In the genomic region with DNA sequence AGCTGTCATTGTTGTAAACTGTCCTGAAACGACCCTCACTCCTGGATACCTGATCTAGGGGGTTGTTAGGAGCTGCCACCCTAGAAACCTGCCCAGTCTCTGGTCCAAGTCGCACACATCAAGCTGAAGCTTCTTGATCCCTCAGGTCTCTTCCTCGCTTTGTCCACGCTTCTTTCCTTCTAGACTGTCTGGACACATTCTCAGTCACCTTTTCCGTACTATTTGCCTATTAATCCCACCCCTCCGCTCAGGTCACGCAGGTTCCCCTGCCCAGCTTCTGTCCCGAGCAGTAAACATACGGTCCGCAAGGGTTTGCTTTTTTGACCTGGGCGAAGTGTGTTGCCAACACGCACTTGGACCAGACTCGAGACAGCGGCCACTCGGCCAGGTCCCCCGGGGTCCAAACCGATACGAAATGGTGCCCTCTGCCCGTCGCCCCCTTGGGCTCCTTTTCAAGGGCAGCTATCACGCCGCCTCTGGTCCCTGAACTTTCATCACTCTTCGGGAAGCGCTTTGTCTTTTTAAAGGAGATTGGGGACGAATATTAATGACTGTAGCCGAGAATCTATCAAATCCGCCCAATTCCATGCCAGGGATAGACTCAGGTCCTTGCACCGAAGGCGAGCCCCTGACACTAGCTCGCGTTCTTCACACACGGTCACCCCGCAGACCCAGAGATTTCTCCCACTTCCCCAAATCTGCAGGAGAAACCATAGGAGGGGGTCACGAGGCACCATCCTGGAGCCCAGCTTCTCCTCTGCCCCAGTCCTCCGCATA, we compare ENCODE assay signal across 10 cellular contexts. TPM values are rescaled to one million over a fixed set of nuclear protein-coding genes. Genes with fewer than 3 reads are reported as not detected.
A peak's percentile ranks its signal among the peaks of the same experiment; 100 is the strongest.
DNase-seq lines count a peak whose midpoint lies in the region; ATAC-seq and TF ChIP-seq lines count a peak whose summit lies in the region.
"Had no signal": no experiment of that assay in that cellular context is flagged by ENCODE, and none has a peak within 500 bp of the region (broad histone marks: within the 10 kb centered on the region; RNA-seq: fewer than 3 reads in every experiment).

No MANE protein-coding gene starts in this region.

- H3K79me2 ChIP-seq in SK-N-SH (ENCODE audit: insufficient read depth): no peaks in the 10 kb centered on the region
- H3K79me2 ChIP-seq in fibroblast of lung (ENCODE audit: control insufficient read depth, insufficient read depth, low read length): no peaks in the 10 kb centered on the region

- peak overlapping the region in 1 of 2 experiments; percentile 93; a peak in 2 of 4 replicates for H3K27ac ChIP-seq in SK-N-SH (ENCODE audit: low read depth in 2 of 2, low read length in 1 of 2)
- no peak overlapping the region for H3K27ac ChIP-seq in fibroblast of lung (ENCODE audit: insufficient read depth, low read length)
- no peak overlapping the region for H3K27ac ChIP-seq in muscle layer of colon (ENCODE audit: low read depth, low read length)

- POLR2A ChIA-PET in SK-N-SH (lab: Yijun Ruan, JAX): interaction anchor here (0.6 to 1.7 kb wide), 8 partner anchors 16 to 605 kb away, joined by 3 to 4 read pairs (median 3); a partner anchor contains a TSS

- H3K4me1 Mint-ChIP-seq in type B pancreatic cell (ENCODE audit: unreplicated experiment): peaks cover 9% of the 10 kb centered on the region

- TF ChIP-seq CTCF in SK-N-SH (IDR thresholded peaks at IDR 0.05) (no peak), fibroblast of lung (conservative IDR thresholded peaks at IDR 0.05 in 1 of 2, IDR thresholded peaks at IDR 0.05 in 1 of 2; ENCODE audit: low read depth in 1 of 2, low read length in 2 of 2) (no peak), type B pancreatic cell (conservative IDR thresholded peaks at IDR 0.05) (no peak)

- H3F3A ChIP-seq in SK-N-SH (replicated peaks; ENCODE audit: insufficient read depth): no peaks in the 10 kb centered on the region

- H3K36me3 ChIP-seq in SK-N-SH (replicated peaks in 1 of 2; ENCODE audit: control insufficient read depth in 1 of 2, insufficient read depth in 2 of 2, low read length in 1 of 2) (no peaks in the 10 kb centered on the region), fibroblast of lung (ENCODE audit: control insufficient read depth, insufficient read depth, low read length) (no peaks in the 10 kb centered on the region), muscle layer of colon (ENCODE audit: insufficient read depth, low read length) (no peaks in the 10 kb centered on the region)

- H3K36me3 Mint-ChIP-seq in type B pancreatic cell: no peaks in the 10 kb centered on the region

- peak overlapping the region; percentile 89 for H3K4me2 ChIP-seq in SK-N-SH
- peak overlapping the region; percentile 40 for H3K4me2 ChIP-seq in fibroblast of lung (ENCODE audit: extremely low read depth, insufficient read depth, low read length)

- no peaks in the 10 kb centered on the region for H4K20me1 ChIP-seq in SK-N-SH (ENCODE audit: insufficient read depth)
- no peaks in the 10 kb centered on the region for H4K20me1 ChIP-seq in fibroblast of lung (ENCODE audit: control insufficient read depth, extremely low read depth, insufficient read depth, low read length)

- peaks cover 71% of the 10 kb centered on the region for H3K27me3 Mint-ChIP-seq in type B pancreatic cell

- peak; percentile 53 for DNase-seq in SK-N-SH
- no peak for DNase-seq in fibroblast of lung (ENCODE audit: low read depth in 2 of 2)
- no peak for DNase-seq in type B pancreatic cell (ENCODE audit: extremely low spot score, unreplicated experiment)
- DNase-seq in Ammon's horn (ENCODE audit: low spot score): no peak
- DNase-seq: activated CD8-positive, alpha-beta T cell treated with anti-CD3 and anti-CD28 coated beads for 36 hours; amniotic stem cell; stimulated activated naive CD8-positive, alpha-beta T cell treated with anti-CD3 and anti-CD28 coated beads, Interleukin-15, Interleukin-2, amounts not matched to agents 100 U/mL and 50 U/mL, for 24 hours had no signal

- H3K4me3 ChIP-seq in SK-N-SH (ENCODE audit: low read depth in 2 of 2, low read length in 1 of 2) (peak overlapping the region; percentile 67 to 71), fibroblast of lung (replicated peaks in 1 of 4; ENCODE audit: control extremely low read depth in 1 of 4, insufficient read depth in 1 of 4, low read depth in 3 of 4, low read length in 4 of 4) (peak overlapping the region; percentile 30 to 47 (median 42)), muscle layer of colon (ENCODE audit: low read depth in 1 of 2, low read length in 2 of 2) (peak overlapping the region; percentile 30 to 54)

- ATAC-seq in HG03196 (IDR thresholded peaks at IDR 0.05; ENCODE audit: unreplicated experiment): no peak
- no peak for ATAC-seq in GM21381 (IDR thresholded peaks at IDR 0.05; ENCODE audit: unreplicated experiment)
- ATAC-seq: activated CD8-positive, alpha-beta T cell treated with anti-CD3 and anti-CD28 coated beads for 36 hours; stimulated activated naive CD8-positive, alpha-beta T cell treated with anti-CD3 and anti-CD28 coated beads, Interleukin-15, Interleukin-2, amounts not matched to agents 100 U/mL and 50 U/mL, for 24 hours had no signal

- no peak overlapping the region for H3K27ac Mint-ChIP-seq in type B pancreatic cell
- H3K27ac Mint-ChIP-seq: activated CD8-positive, alpha-beta T cell treated with anti-CD3 and anti-CD28 coated beads for 36 hours had no signal

- no peaks in the 10 kb centered on the region for H3K9me2 ChIP-seq in SK-N-SH

- CTCF ChIA-PET in SK-N-SH (lab: Yijun Ruan, JAX): interaction anchor here (0.6 to 6.4 kb wide), 20 partner anchors 9 to 605 kb away, joined by 3 to 38 read pairs (median 4); no protein-coding TSS in a partner anchor

- WGBS in SK-N-SH (ENCODE audit: low lambda C conversion rate): 20% methylated on average over 35 of the region's 35 CpGs

- H3K27me3 ChIP-seq in SK-N-SH (ENCODE audit: insufficient read depth) (0 out of 2 replicates have a peak, but pooled peaks cover 9% of the 10 kb centered on the region), fibroblast of lung (ENCODE audit: control insufficient read depth, insufficient read depth, low read length) (peaks cover 18% of the 10 kb centered on the region), muscle layer of colon (ENCODE audit: control insufficient read depth in 1 of 2, insufficient read depth in 2 of 2, low read length in 2 of 2) (peaks cover 0 to 19% of the 10 kb centered on the region in 2 donors)

- H3K4me1 ChIP-seq in SK-N-SH (ENCODE audit: control insufficient read depth in 1 of 2, insufficient read depth in 2 of 2, low read depth in 1 of 2, low read length in 1 of 2) (peaks cover 10 to 15% of the 10 kb centered on the region in 2 experiments; a peak in 3 of 4 replicates), fibroblast of lung (ENCODE audit: control insufficient read depth, extremely low read depth, insufficient read depth, low read length) (no peaks in the 10 kb centered on the region), muscle layer of colon (ENCODE audit: insufficient read depth, low read length) (no peaks in the 10 kb centered on the region)

- peak overlapping the region; percentile 80 for H2AFZ ChIP-seq in SK-N-SH (ENCODE audit: low read depth)
- no peak overlapping the region for H2AFZ ChIP-seq in fibroblast of lung (ENCODE audit: low read length)

- H3K4me3 Mint-ChIP-seq in type B pancreatic cell: peak overlapping the region; percentile 85
- H3K4me3 Mint-ChIP-seq: activated CD8-positive, alpha-beta T cell treated with anti-CD3 and anti-CD28 coated beads for 36 hours had no signal

- H3K9ac ChIP-seq in SK-N-SH (no peak overlapping the region; the same call in 1 of the 2 replicates), fibroblast of lung (ENCODE audit: insufficient read depth, low read length) (no peak overlapping the region), muscle layer of colon (ENCODE audit: low read length) (no peak overlapping the region)

- no peaks in the 10 kb centered on the region for H3K9me3 Mint-ChIP-seq in type B pancreatic cell
- H3K9me3 Mint-ChIP-seq: activated CD8-positive, alpha-beta T cell treated with anti-CD3 and anti-CD28 coated beads for 36 hours had no signal

- H3K9me3 ChIP-seq in SK-N-SH (no peaks in the 10 kb centered on the region), fibroblast of lung (ENCODE audit: control insufficient read depth, insufficient read depth, low read depth, low read length) (no peaks in the 10 kb centered on the region), muscle layer of colon (ENCODE audit: low read length) (no peaks in the 10 kb centered on the region)

- TF ChIP-seq RAD21 in SK-N-SH (IDR thresholded peaks at IDR 0.05; ENCODE audit: low read length): peak; percentile 19; the same call in 1 of the 2 replicates

- TF ChIP-seq EP300 in SK-N-SH (IDR thresholded peaks at IDR 0.05; ENCODE audit: borderline replicate concordance in 1 of 2, low read depth in 1 of 2, low read length in 1 of 2): no peak

TF ChIP-seq in SK-N-SH, 30 proteins besides CTCF, POLR2A, EP300 and RAD21:
- TF ChIP-seq, protein P1, sequence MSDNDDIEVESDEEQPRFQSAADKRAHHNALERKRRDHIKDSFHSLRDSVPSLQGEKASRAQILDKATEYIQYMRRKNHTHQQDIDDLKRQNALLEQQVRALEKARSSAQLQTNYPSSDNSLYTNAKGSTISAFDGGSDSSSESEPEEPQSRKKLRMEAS (IDR thresholded peaks at IDR 0.05; ENCODE audit: low read depth): peak; percentile 5; the same call in 1 of the 2 replicates
- TF ChIP-seq TAF1 (IDR thresholded peaks at IDR 0.05; ENCODE audit: borderline replicate concordance, low read depth, low read length) (no peak), MXI1 (IDR thresholded peaks at IDR 0.05; ENCODE audit: low read depth, low read length) (peak; percentile 11), RFX5 (IDR thresholded peaks at IDR 0.05; ENCODE audit: low read length) (no peak), GATA2 (CRISPR knock-in tag; IDR thresholded peaks at IDR 0.05) (no peak; the same call in 1 of the 2 replicates), CHD2 (IDR thresholded peaks at IDR 0.05; ENCODE audit: low read length, partially characterized antibody) (no peak)
- TF ChIP-seq, protein P2, sequence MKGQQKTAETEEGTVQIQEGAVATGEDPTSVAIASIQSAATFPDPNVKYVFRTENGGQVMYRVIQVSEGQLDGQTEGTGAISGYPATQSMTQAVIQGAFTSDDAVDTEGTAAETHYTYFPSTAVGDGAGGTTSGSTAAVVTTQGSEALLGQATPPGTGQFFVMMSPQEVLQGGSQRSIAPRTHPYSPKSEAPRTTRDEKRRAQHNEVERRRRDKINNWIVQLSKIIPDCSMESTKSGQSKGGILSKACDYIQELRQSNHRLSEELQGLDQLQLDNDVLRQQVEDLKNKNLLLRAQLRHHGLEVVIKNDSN (IDR thresholded peaks at IDR 0.05; ENCODE audit: borderline replicate concordance, low read depth): no peak

RNA-seq across cellular contexts. Expression of a gene that starts 0.8 kb away (rescaled TPM):
- 0.15 and 0.34 TPM in 2 replicates for polyA plus RNA-seq in SK-N-SH (2012; rRNA removed)
- 0.58 and 0.88 TPM in 2 replicates for polyA plus RNA-seq in SK-N-SH (2012; cell fraction: cytosol; rRNA removed)
- polyA plus RNA-seq in SK-N-SH (2012; cell fraction: nucleus; rRNA removed): 0.19 and 0.35 TPM in 2 replicates
- total RNA-seq in fibroblast of lung: 0.26 and 1.3 TPM in 2 replicates
- polyA plus RNA-seq in fibroblast of lung: 0.02 and 0.41 TPM in 2 replicates
- polyA plus RNA-seq in fibroblast of lung (2012): 0.48 TPM in 1 of 2 replicates, not detected in the other
- not detected in 2 replicates for polyA minus RNA-seq in fibroblast of lung (ENCODE audit: low replicate concordance)
- total RNA-seq in type B pancreatic cell (ENCODE audit: low replicate concordance): 5.6 and 7.4 TPM in 2 replicates
- total RNA-seq: activated CD8-positive, alpha-beta T cell treated with anti-CD3 and anti-CD28 coated beads for 36 hours had no signal
